2 cellular contexts compared by ENCODE assay signal in genomic region chr10:110206988-110207804, GRCh38.
TF ChIP-seq lines count a peak whose summit lies in the region.

Gene MXI1 (plus strand): TSS chr10:110207605. CDS start chr10:110207809, 204 bp downstream.

TF ChIP-seq in SK-N-SH, 30 proteins besides CTCF, POLR2A, EP300 and RAD21 (continued from another document):
- TF ChIP-seq, protein P1, sequence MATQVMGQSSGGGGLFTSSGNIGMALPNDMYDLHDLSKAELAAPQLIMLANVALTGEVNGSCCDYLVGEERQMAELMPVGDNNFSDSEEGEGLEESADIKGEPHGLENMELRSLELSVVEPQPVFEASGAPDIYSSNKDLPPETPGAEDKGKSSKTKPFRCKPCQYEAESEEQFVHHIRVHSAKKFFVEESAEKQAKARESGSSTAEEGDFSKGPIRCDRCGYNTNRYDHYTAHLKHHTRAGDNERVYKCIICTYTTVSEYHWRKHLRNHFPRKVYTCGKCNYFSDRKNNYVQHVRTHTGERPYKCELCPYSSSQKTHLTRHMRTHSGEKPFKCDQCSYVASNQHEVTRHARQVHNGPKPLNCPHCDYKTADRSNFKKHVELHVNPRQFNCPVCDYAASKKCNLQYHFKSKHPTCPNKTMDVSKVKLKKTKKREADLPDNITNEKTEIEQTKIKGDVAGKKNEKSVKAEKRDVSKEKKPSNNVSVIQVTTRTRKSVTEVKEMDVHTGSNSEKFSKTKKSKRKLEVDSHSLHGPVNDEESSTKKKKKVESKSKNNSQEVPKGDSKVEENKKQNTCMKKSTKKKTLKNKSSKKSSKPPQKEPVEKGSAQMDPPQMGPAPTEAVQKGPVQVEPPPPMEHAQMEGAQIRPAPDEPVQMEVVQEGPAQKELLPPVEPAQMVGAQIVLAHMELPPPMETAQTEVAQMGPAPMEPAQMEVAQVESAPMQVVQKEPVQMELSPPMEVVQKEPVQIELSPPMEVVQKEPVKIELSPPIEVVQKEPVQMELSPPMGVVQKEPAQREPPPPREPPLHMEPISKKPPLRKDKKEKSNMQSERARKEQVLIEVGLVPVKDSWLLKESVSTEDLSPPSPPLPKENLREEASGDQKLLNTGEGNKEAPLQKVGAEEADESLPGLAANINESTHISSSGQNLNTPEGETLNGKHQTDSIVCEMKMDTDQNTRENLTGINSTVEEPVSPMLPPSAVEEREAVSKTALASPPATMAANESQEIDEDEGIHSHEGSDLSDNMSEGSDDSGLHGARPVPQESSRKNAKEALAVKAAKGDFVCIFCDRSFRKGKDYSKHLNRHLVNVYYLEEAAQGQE (IDR thresholded peaks at IDR 0.05; ENCODE audit: low read depth, low read length) = no peak
- TF ChIP-seq TAF1 (IDR thresholded peaks at IDR 0.05; ENCODE audit: borderline replicate concordance, low read depth, low read length) (peak; percentile 59), TCF12 (IDR thresholded peaks at IDR 0.05) (peak; percentile 12; the same call in 1 of the 2 replicates), YY1 (IDR thresholded peaks at IDR 0.05; ENCODE audit: low read depth) (0 out of 2 replicates have a peak, but pooled peaks have one; percentile 45), RFX5 (IDR thresholded peaks at IDR 0.05; ENCODE audit: low read length) (peak; percentile 77), TEAD4 (IDR thresholded peaks at IDR 0.05; ENCODE audit: borderline replicate concordance, insufficient read depth) (no peak), MXI1 (IDR thresholded peaks at IDR 0.05; ENCODE audit: low read depth, low read length) (peak; percentile 79; the same call in 1 of the 2 replicates), NRF1 (IDR thresholded peaks at IDR 0.05; ENCODE audit: low read depth, low read length) (no peak), SIN3A (IDR thresholded peaks at IDR 0.05; ENCODE audit: borderline replicate concordance, low read depth, low read length) (peak; percentile 97)
- TF ChIP-seq, protein P2, sequence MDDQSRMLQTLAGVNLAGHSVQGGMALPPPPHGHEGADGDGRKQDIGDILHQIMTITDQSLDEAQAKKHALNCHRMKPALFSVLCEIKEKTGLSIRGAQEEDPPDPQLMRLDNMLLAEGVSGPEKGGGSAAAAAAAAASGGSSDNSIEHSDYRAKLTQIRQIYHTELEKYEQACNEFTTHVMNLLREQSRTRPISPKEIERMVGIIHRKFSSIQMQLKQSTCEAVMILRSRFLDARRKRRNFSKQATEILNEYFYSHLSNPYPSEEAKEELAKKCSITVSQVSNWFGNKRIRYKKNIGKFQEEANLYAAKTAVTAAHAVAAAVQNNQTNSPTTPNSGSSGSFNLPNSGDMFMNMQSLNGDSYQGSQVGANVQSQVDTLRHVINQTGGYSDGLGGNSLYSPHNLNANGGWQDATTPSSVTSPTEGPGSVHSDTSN (IDR thresholded peaks at IDR 0.05) = peak; percentile 54

TF ChIP-seq in K562, 482 proteins besides CTCF, POLR2A, EP300 and RAD21 (continued from another document and continues in another):
- 0 out of 2 replicates have a peak, but pooled peaks have one; percentile 35 for TF ChIP-seq ZHX1 (conservative IDR thresholded peaks at IDR 0.05; ENCODE audit: low read length)
- TF ChIP-seq TOE1 (IDR thresholded peaks at IDR 0.05; ENCODE audit: borderline replicate concordance) = peak; percentile 87
- TF ChIP-seq TOE1 (CRISPR knock-in tag; IDR thresholded peaks at IDR 0.05; ENCODE audit: borderline replicate concordance, low read depth) = no peak
- no peak for TF ChIP-seq ASH1L (IDR thresholded peaks at IDR 0.05; ENCODE audit: borderline replicate concordance, low read depth, partially characterized antibody)
- TF ChIP-seq, protein P3, sequence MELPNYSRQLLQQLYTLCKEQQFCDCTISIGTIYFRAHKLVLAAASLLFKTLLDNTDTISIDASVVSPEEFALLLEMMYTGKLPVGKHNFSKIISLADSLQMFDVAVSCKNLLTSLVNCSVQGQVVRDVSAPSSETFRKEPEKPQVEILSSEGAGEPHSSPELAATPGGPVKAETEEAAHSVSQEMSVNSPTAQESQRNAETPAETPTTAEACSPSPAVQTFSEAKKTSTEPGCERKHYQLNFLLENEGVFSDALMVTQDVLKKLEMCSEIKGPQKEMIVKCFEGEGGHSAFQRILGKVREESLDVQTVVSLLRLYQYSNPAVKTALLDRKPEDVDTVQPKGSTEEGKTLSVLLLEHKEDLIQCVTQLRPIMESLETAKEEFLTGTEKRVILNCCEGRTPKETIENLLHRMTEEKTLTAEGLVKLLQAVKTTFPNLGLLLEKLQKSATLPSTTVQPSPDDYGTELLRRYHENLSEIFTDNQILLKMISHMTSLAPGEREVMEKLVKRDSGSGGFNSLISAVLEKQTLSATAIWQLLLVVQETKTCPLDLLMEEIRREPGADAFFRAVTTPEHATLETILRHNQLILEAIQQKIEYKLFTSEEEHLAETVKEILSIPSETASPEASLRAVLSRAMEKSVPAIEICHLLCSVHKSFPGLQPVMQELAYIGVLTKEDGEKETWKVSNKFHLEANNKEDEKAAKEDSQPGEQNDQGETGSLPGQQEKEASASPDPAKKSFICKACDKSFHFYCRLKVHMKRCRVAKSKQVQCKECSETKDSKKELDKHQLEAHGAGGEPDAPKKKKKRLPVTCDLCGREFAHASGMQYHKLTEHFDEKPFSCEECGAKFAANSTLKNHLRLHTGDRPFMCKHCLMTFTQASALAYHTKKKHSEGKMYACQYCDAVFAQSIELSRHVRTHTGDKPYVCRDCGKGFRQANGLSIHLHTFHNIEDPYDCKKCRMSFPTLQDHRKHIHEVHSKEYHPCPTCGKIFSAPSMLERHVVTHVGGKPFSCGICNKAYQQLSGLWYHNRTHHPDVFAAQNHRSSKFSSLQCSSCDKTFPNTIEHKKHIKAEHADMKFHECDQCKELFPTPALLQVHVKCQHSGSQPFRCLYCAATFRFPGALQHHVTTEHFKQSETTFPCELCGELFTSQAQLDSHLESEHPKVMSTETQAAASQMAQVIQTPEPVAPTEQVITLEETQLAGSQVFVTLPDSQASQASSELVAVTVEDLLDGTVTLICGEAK (IDR thresholded peaks at IDR 0.05) = no peak
- TF ChIP-seq, protein P3 (CRISPR knock-in tag; IDR thresholded peaks at IDR 0.05) = no peak
- TF ChIP-seq, protein P4, sequence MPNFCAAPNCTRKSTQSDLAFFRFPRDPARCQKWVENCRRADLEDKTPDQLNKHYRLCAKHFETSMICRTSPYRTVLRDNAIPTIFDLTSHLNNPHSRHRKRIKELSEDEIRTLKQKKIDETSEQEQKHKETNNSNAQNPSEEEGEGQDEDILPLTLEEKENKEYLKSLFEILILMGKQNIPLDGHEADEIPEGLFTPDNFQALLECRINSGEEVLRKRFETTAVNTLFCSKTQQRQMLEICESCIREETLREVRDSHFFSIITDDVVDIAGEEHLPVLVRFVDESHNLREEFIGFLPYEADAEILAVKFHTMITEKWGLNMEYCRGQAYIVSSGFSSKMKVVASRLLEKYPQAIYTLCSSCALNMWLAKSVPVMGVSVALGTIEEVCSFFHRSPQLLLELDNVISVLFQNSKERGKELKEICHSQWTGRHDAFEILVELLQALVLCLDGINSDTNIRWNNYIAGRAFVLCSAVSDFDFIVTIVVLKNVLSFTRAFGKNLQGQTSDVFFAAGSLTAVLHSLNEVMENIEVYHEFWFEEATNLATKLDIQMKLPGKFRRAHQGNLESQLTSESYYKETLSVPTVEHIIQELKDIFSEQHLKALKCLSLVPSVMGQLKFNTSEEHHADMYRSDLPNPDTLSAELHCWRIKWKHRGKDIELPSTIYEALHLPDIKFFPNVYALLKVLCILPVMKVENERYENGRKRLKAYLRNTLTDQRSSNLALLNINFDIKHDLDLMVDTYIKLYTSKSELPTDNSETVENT (CRISPR knock-in tag; IDR thresholded peaks at IDR 0.05) = 0 out of 2 replicates have a peak, but pooled peaks have one; percentile 36
- TF ChIP-seq, protein P5, sequence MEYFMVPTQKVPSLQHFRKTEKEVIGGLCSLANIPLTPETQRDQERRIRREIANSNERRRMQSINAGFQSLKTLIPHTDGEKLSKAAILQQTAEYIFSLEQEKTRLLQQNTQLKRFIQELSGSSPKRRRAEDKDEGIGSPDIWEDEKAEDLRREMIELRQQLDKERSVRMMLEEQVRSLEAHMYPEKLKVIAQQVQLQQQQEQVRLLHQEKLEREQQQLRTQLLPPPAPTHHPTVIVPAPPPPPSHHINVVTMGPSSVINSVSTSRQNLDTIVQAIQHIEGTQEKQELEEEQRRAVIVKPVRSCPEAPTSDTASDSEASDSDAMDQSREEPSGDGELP (CRISPR knock-in tag; IDR thresholded peaks at IDR 0.05; ENCODE audit: borderline replicate concordance) = peak; percentile 42; the same call in 1 of the 2 replicates
- TF ChIP-seq FOXJ2 (tag; IDR thresholded peaks at IDR 0.05) = no peak
- TF ChIP-seq NFIX (CRISPR knock-in tag; IDR thresholded peaks at IDR 0.05; ENCODE audit: low read depth) = no peak
- no peak for TF ChIP-seq SPI1 (IDR thresholded peaks at IDR 0.05; ENCODE audit: borderline replicate concordance, low read depth, low read length)
- no peak for TF ChIP-seq ZNF23 (CRISPR knock-in tag; IDR thresholded peaks at IDR 0.05)
- peak in 1 of 2 experiments; percentile 50; a peak in 2 of 4 replicates for TF ChIP-seq MAZ (CRISPR knock-in tag; conservative IDR thresholded peaks at IDR 0.05 in 1 of 2, IDR thresholded peaks at IDR 0.05 in 1 of 2)
- no peak for TF ChIP-seq SMAD1 (IDR thresholded peaks at IDR 0.05; ENCODE audit: low read depth, low read length, partially characterized antibody)
- TF ChIP-seq, protein P6, sequence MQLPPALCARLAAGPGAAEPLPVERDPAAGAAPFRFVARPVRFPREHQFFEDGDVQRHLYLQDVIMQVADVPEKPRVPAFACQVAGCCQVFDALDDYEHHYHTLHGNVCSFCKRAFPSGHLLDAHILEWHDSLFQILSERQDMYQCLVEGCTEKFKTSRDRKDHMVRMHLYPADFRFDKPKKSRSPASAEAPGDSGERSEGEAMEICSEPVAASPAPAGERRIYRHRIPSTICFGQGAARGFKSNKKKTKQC (CRISPR knock-in tag; IDR thresholded peaks at IDR 0.05) = no peak
- no peak for TF ChIP-seq KLF10 (CRISPR knock-in tag; IDR thresholded peaks at IDR 0.05)
- no peak for TF ChIP-seq SETDB1 (IDR thresholded peaks at IDR 0.05; ENCODE audit: low read length)
- no peak for TF ChIP-seq ARNT (IDR thresholded peaks at IDR 0.05)
- TF ChIP-seq BCOR (IDR thresholded peaks at IDR 0.05) = peak; percentile 59; the same call in 1 of the 2 replicates
- no peak for TF ChIP-seq ZNF12 (CRISPR knock-in tag; IDR thresholded peaks at IDR 0.05)
- TF ChIP-seq FOXK2 (conservative IDR thresholded peaks at IDR 0.05 in 1 of 2, IDR thresholded peaks at IDR 0.05 in 1 of 2; ENCODE audit: low read depth in 2 of 2) = 0 out of 4 replicates have a peak, but pooled peaks of 1 of the 2 experiments have one; percentile 15
- peak; percentile 37 for TF ChIP-seq RBBP5 (IDR thresholded peaks at IDR 0.05; ENCODE audit: borderline replicate concordance, insufficient read depth, low read length, poor library complexity, severe bottlenecking)
- peak; percentile 96 for TF ChIP-seq MYNN (IDR thresholded peaks at IDR 0.05)
- no peak for TF ChIP-seq MYNN (CRISPR knock-in tag; IDR thresholded peaks at IDR 0.05)
